ENCODE assay signal across 8 cellular contexts in genomic region chr11:128506999-128507591, GRCh38.
DNase-seq lines count a peak whose midpoint lies in the region; FAIRE-seq and TF ChIP-seq lines count a peak whose summit lies in the region.
"Had no signal": no experiment of that assay in that cellular context is flagged by ENCODE, and none has a peak within 500 bp of the region (broad histone marks: within the 10 kb centered on the region; RNA-seq: fewer than 3 reads in every experiment).

No MANE protein-coding gene starts in this region.

- FAIRE-seq in GM19239 (lab: Jason Lieb, UNC) (peak; percentile 67), islet of Langerhans (lab: Jason Lieb, UNC) (peak; percentile 88)
- FAIRE-seq: TTC549 had no signal

- in situ Hi-C loops in astrocyte of the cerebellum (cut with HindIII; ENCODE audit: low sequenced_read_pairs), result loop anchor here (25.0 kb wide), 1 partner anchor 105 kb away; no protein-coding TSS in a partner anchor

- H3K4me3 ChIP-seq in astrocyte of the cerebellum (ENCODE audit: low read depth, low read length), result peak overlapping the region; percentile 13

- DNase-seq in GM19239 (ENCODE audit: insufficient read length, low spot score) (no peak), NCI-H82 (lab: John Stamatoyannopoulos, UW) (peak; percentile 89), astrocyte of the cerebellum (ENCODE audit: low read depth) (peak; percentile 81), cortex of kidney (lab: John Stamatoyannopoulos, UW) (no peak), NCI-H146 (lab: John Stamatoyannopoulos, UW) (no peak)
- peak; percentile 72 for DNase-seq in stimulated activated CD4-positive, alpha-beta T cell treated with anti-CD3 and anti-CD28 coated beads, Interleukin-4, amount 100 ng/mL, for 24 hours

- no peak for TF ChIP-seq CTCF in astrocyte of the cerebellum (IDR thresholded peaks at IDR 0.05; ENCODE audit: low read depth, low read length, missing control alignments)

Comparison
In these comparisons a context has a peak if more than half of its experiments do, and no peak if none do; other contexts are left out.
1. DNase-seq: peak in NCI-H82 (single experiment), astrocyte of the cerebellum (single experiment) and stimulated activated CD4-positive, alpha-beta T cell treated with anti-CD3 and anti-CD28 coated beads, Interleukin-4, amount 100 ng/mL, for 24 hours (single experiment); none in GM19239 (single experiment), cortex of kidney (single experiment) and NCI-H146 (single experiment).